In genomic region chr14:21734457-21735074, GRCh38 we compare ENCODE assay signal across 8 cellular contexts.
DNase-seq lines count a peak whose midpoint lies in the region; ATAC-seq and TF ChIP-seq lines count a peak whose summit lies in the region.

No MANE protein-coding gene starts in this region.

- H3K27me3 ChIP-seq in heart right ventricle (peaks cover 0 to 37% (median 9%) of the 10 kb centered on the region in 7 donors), right atrium auricular region (no peaks in the 10 kb centered on the region), psoas muscle (ENCODE audit: insufficient read depth in 3 of 3, low read length in 2 of 3) (peaks cover 0 to 2% (median 0%) of the 10 kb centered on the region in 3 donors)

- WGBS in heart right ventricle, 2 donors: 18 to 26% methylated on average over 7 of the region's 7 CpGs
- WGBS in psoas muscle, 3 donors: 17 to 19% (median 18%) methylated on average over 7 of the region's 7 CpGs

- H3K4me1 ChIP-seq in heart right ventricle (peaks cover 0 to 5% (median 0%) of the 10 kb centered on the region in 9 donors), right atrium auricular region (no peaks in the 10 kb centered on the region), psoas muscle (no peaks in the 10 kb centered on the region)

- intact Hi-C loops in heart right ventricle (cut with DNase I): no loop called here
- intact Hi-C loops in psoas muscle (cut with DNase I): no loop called here

- ATAC-seq in heart right ventricle: no peak
- no peak for ATAC-seq in psoas muscle

- H3K27ac ChIP-seq in heart right ventricle (no peak overlapping the region), right atrium auricular region (no peak overlapping the region), psoas muscle (no peak overlapping the region)

- TF ChIP-seq CTCF in heart right ventricle (IDR thresholded peaks at IDR 0.05) (peak in 7 of 9 donors; percentile 30 to 60 (median 42)), right atrium auricular region (IDR thresholded peaks at IDR 0.05) (peak in 1 of 2 donors; percentile 55), LNCaP clone FGC (IDR thresholded peaks at IDR 0.05; ENCODE audit: control insufficient read depth, extremely low read depth, insufficient read depth) (peak; percentile 74), epithelial cell of esophagus (IDR thresholded peaks at IDR 0.05; ENCODE audit: insufficient read depth, low read depth, low read length, missing control alignments) (peak; percentile 52), psoas muscle (IDR thresholded peaks at IDR 0.05) (peak; percentile 20)

- no peak overlapping the region for H3K4me3 ChIP-seq in heart right ventricle
- no peak overlapping the region for H3K4me3 ChIP-seq in right atrium auricular region
- H3K4me3 ChIP-seq in LNCaP clone FGC (ENCODE audit: low read depth, low read length): no peak overlapping the region
- no peak overlapping the region for H3K4me3 ChIP-seq in epithelial cell of esophagus (ENCODE audit: low read length)
- no peak overlapping the region for H3K4me3 ChIP-seq in psoas muscle

- no peak for DNase-seq in heart right ventricle
- DNase-seq in right atrium auricular region (ENCODE audit: low spot score): no peak
- peak; percentile 68 for DNase-seq in LNCaP clone FGC (ENCODE audit: low read depth)
- DNase-seq in T follicular helper cell (ENCODE audit: low read depth): peak; percentile 13
- peak; percentile 60 for DNase-seq in epithelial cell of esophagus (ENCODE audit: low read depth)
- DNase-seq in psoas muscle: no peak
- no peak for DNase-seq in amniotic stem cell (lab: John Stamatoyannopoulos, UW)
- no peak for DNase-seq in 8988T

- H3K9me3 ChIP-seq in heart right ventricle (peaks cover 0 to 2% (median 0%) of the 10 kb centered on the region in 11 donors), right atrium auricular region (no peaks in the 10 kb centered on the region), psoas muscle (no peaks in the 10 kb centered on the region)

- H3K36me3 ChIP-seq in heart right ventricle: no peaks in the 10 kb centered on the region
- H3K36me3 ChIP-seq in right atrium auricular region: no peaks in the 10 kb centered on the region
- H3K36me3 ChIP-seq in psoas muscle (ENCODE audit: insufficient read depth in 1 of 2, low read depth in 1 of 2): no peaks in the 10 kb centered on the region

Comparison
In these comparisons a context has a peak if more than half of its experiments do, and no peak if none do; other contexts are left out.
1. DNase-seq: peak in LNCaP clone FGC (single experiment), T follicular helper cell (single experiment) and epithelial cell of esophagus (single experiment); none in heart right ventricle (0 of 2), right atrium auricular region (single experiment), psoas muscle (0 of 2), amniotic stem cell (single experiment) and 8988T (single experiment).